ENCODE assay signal across 27 cellular contexts in genomic region chr5:137501226-137501625, GRCh38.
"Had no signal": no experiment of that assay in that cellular context is flagged by ENCODE, and none has a peak within 500 bp of the region (broad histone marks: within the 10 kb centered on the region; RNA-seq: fewer than 3 reads in every experiment).

No MANE protein-coding gene starts in this region.

- H3K27me3 ChIP-seq: testis, thyroid gland, uterus had no signal

- H3K27ac Mint-ChIP-seq: stimulated activated effector memory CD8-positive, alpha-beta T cell treated with anti-CD3 and anti-CD28 coated beads, Interleukin-12 subunit alpha, Interleukin-12 subunit beta, amount 100 ng/mL, for 72 hours; stimulated activated memory B cell treated with anti-CD40 and anti-IgM and Interleukin-4, amounts not matched to agents 10 μg/mL and 1 μg/mL and 100 μg/mL, for 72 hours; stimulated activated naive B cell treated with anti-CD40 and anti-IgM and Interleukin-4, amounts not matched to agents 10 μg/mL and 1 μg/mL and 100 μg/mL, for 72 hours; stimulated activated naive CD8-positive, alpha-beta T cell treated with anti-CD3 and anti-CD28 coated beads, Interleukin-15, amount 100 ng/mL, for 72 hours; stimulated activated naive CD8-positive, alpha-beta T cell treated with anti-CD3 and anti-CD28 coated beads, Interleukin-15, Interleukin-2, amounts not matched to agents 100 ng/mL and 50 ng/mL, for 24 hours; type B pancreatic cell had no signal

- H3K27ac ChIP-seq: stomach, suprapubic skin, testis, thoracic aorta, thyroid gland, tibial artery, tibial nerve, transverse colon, uterus had no signal

- DNase-seq: stimulated activated CD4-positive, alpha-beta T cell treated with anti-CD3 and anti-CD28 coated beads, Interleukin-1b, Interleukin-23, amount 100 ng/mL, for 48 hours; stimulated activated CD4-positive, alpha-beta T cell treated with anti-CD3 and anti-CD28 coated beads, Interleukin-2, amount 100 ng/mL, for 24 hours; stimulated activated CD4-positive, alpha-beta T cell treated with anti-CD3 and anti-CD28 coated beads, Interleukin-2, amount 100 ng/mL, for 48 hours; stimulated activated CD4-positive, alpha-beta T cell treated with anti-CD3 and anti-CD28 coated beads, Interleukin-4, amount 100 ng/mL, for 1 hour; stimulated activated CD4-positive, alpha-beta T cell treated with anti-CD3 and anti-CD28 coated beads, Interleukin-4, amount 100 ng/mL, for 24 hours; stimulated activated CD4-positive, alpha-beta T cell treated with anti-CD3 and anti-CD28 coated beads, Interleukin-4, amount 100 ng/mL, for 4 hours; stimulated activated CD8-positive, alpha-beta memory T cell treated with anti-CD3 and anti-CD28 coated beads, Interleukin-4, amount 100 ng/mL, for 48 hours; stimulated activated naive B cell treated with anti-CD40 and anti-IgM and Interleukin-4, amounts not matched to agents 10 μg/mL and 1 μg/mL and 100 μg/mL, for 72 hours; stimulated activated naive CD4-positive, alpha-beta T cell; stimulated activated naive CD4-positive, alpha-beta T cell treated with Interleukin-2 at 50 U/mL for 16 hours; stimulated activated naive CD8-positive, alpha-beta T cell treated with anti-CD3 and anti-CD28 coated beads, Interleukin-15, amount 100 ng/mL, for 72 hours; stimulated activated naive CD8-positive, alpha-beta T cell treated with anti-CD3 and anti-CD28 coated beads, Interleukin-15, Interleukin-2, amounts not matched to agents 100 U/mL and 50 U/mL, for 24 hours; stomach; substantia nigra; testis; thyroid gland; tibial artery; transverse colon; trophoblast cell; uterus had no signal

- H3K9me3 ChIP-seq: stomach, suprapubic skin, testis, thoracic aorta, thyroid gland, tibial artery, tibial nerve, transverse colon, uterus had no signal

- H3K4me1 Mint-ChIP-seq: stimulated activated effector memory CD8-positive, alpha-beta T cell treated with anti-CD3 and anti-CD28 coated beads, Interleukin-12 subunit alpha, Interleukin-12 subunit beta, amount 100 ng/mL, for 72 hours; stimulated activated memory B cell treated with anti-CD40 and anti-IgM and Interleukin-4, amounts not matched to agents 10 μg/mL and 1 μg/mL and 100 μg/mL, for 72 hours; stimulated activated naive B cell treated with anti-CD40 and anti-IgM and Interleukin-4, amounts not matched to agents 10 μg/mL and 1 μg/mL and 100 μg/mL, for 72 hours; stimulated activated naive CD8-positive, alpha-beta T cell treated with anti-CD3 and anti-CD28 coated beads, Interleukin-15, amount 100 ng/mL, for 72 hours had no signal

- H3K9me3 Mint-ChIP-seq: stimulated activated effector memory CD8-positive, alpha-beta T cell treated with anti-CD3 and anti-CD28 coated beads, Interleukin-12 subunit alpha, Interleukin-12 subunit beta, amount 100 ng/mL, for 72 hours; stimulated activated memory B cell treated with anti-CD40 and anti-IgM and Interleukin-4, amounts not matched to agents 10 μg/mL and 1 μg/mL and 100 μg/mL, for 72 hours; stimulated activated naive B cell treated with anti-CD40 and anti-IgM and Interleukin-4, amounts not matched to agents 10 μg/mL and 1 μg/mL and 100 μg/mL, for 72 hours; stimulated activated naive CD8-positive, alpha-beta T cell treated with anti-CD3 and anti-CD28 coated beads, Interleukin-15, amount 100 ng/mL, for 72 hours; stimulated activated naive CD8-positive, alpha-beta T cell treated with anti-CD3 and anti-CD28 coated beads, Interleukin-15, Interleukin-2, amounts not matched to agents 100 ng/mL and 50 ng/mL, for 24 hours; type B pancreatic cell had no signal

- H3K36me3 ChIP-seq: stomach, suprapubic skin, thoracic aorta, thyroid gland, tibial artery, tibial nerve, transverse colon, uterus had no signal

- H3K4me3 Mint-ChIP-seq: stimulated activated effector memory CD8-positive, alpha-beta T cell treated with anti-CD3 and anti-CD28 coated beads, Interleukin-12 subunit alpha, Interleukin-12 subunit beta, amount 100 ng/mL, for 72 hours; stimulated activated memory B cell treated with anti-CD40 and anti-IgM and Interleukin-4, amounts not matched to agents 10 μg/mL and 1 μg/mL and 100 μg/mL, for 72 hours; stimulated activated naive B cell treated with anti-CD40 and anti-IgM and Interleukin-4, amounts not matched to agents 10 μg/mL and 1 μg/mL and 100 μg/mL, for 72 hours; stimulated activated naive CD8-positive, alpha-beta T cell treated with anti-CD3 and anti-CD28 coated beads, Interleukin-15, amount 100 ng/mL, for 72 hours; stimulated activated naive CD8-positive, alpha-beta T cell treated with anti-CD3 and anti-CD28 coated beads, Interleukin-15, Interleukin-2, amounts not matched to agents 100 ng/mL and 50 ng/mL, for 24 hours; type B pancreatic cell had no signal

- H3K4me3 ChIP-seq: stomach, suprapubic skin, testis, thoracic aorta, thyroid gland, tibial artery, tibial nerve, transverse colon, uterus had no signal

- ATAC-seq: stimulated activated effector memory CD8-positive, alpha-beta T cell treated with anti-CD3 and anti-CD28 coated beads, Interleukin-12 subunit alpha, Interleukin-12 subunit beta, amount 100 ng/mL, for 72 hours; stimulated activated memory B cell treated with anti-CD40 and anti-IgM and Interleukin-4, amounts not matched to agents 10 μg/mL and 1 μg/mL and 100 μg/mL, for 72 hours; stimulated activated naive B cell treated with anti-CD40 and anti-IgM and Interleukin-4, amounts not matched to agents 10 μg/mL and 1 μg/mL and 100 μg/mL, for 72 hours; stimulated activated naive CD8-positive, alpha-beta T cell treated with anti-CD3 and anti-CD28 coated beads, Interleukin-15, amount 100 ng/mL, for 72 hours; stimulated activated naive CD8-positive, alpha-beta T cell treated with anti-CD3 and anti-CD28 coated beads, Interleukin-15, Interleukin-2, amounts not matched to agents 100 U/mL and 50 U/mL, for 24 hours had no signal

- H3K4me1 ChIP-seq: testis, uterus had no signal

- H3K36me3 Mint-ChIP-seq: stimulated activated effector memory CD8-positive, alpha-beta T cell treated with anti-CD3 and anti-CD28 coated beads, Interleukin-12 subunit alpha, Interleukin-12 subunit beta, amount 100 ng/mL, for 72 hours; stimulated activated memory B cell treated with anti-CD40 and anti-IgM and Interleukin-4, amounts not matched to agents 10 μg/mL and 1 μg/mL and 100 μg/mL, for 72 hours; stimulated activated naive B cell treated with anti-CD40 and anti-IgM and Interleukin-4, amounts not matched to agents 10 μg/mL and 1 μg/mL and 100 μg/mL, for 72 hours; type B pancreatic cell had no signal
